ENCODE assay signal across 1 cellular context in genomic region chr14:76486251-76486743, GRCh38.
TF ChIP-seq lines count a peak whose summit lies in the region.

No MANE protein-coding gene starts in this region.

TF ChIP-seq in HEK293, 187 proteins besides CTCF, POLR2A, EP300 and RAD21 (continued from another document and continues in another):
- TF ChIP-seq ZNF768 (tag by site-specific recombination; IDR thresholded peaks at IDR 0.05) (no peak), PRDM2 (tag by site-specific recombination; IDR thresholded peaks at IDR 0.05; ENCODE audit: borderline replicate concordance) (no peak), ZBTB11 (tag by site-specific recombination; conservative IDR thresholded peaks at IDR 0.05; ENCODE audit: low read depth) (no peak), ZSCAN23 (tag by site-specific recombination; IDR thresholded peaks at IDR 0.05) (peak; percentile 99), MYNN (tag by site-specific recombination; IDR thresholded peaks at IDR 0.05; ENCODE audit: borderline replicate concordance) (0 out of 2 replicates have a peak, but pooled peaks have one; percentile 54), GLI4 (tag by site-specific recombination; IDR thresholded peaks at IDR 0.05) (peak; percentile 64; the same call in 1 of the 2 replicates), ZNF560 (tag by site-specific recombination; IDR thresholded peaks at IDR 0.05; ENCODE audit: borderline replicate concordance) (no peak), ZBTB7A (tag by site-specific recombination; IDR thresholded peaks at IDR 0.05; ENCODE audit: low read depth) (no peak), ZNF449 (tag by site-specific recombination; IDR thresholded peaks at IDR 0.05) (peak; percentile 64), OVOL3 (tag by site-specific recombination; IDR thresholded peaks at IDR 0.05) (peak; percentile 95), EGR2 (tag by site-specific recombination; IDR thresholded peaks at IDR 0.05; ENCODE audit: low read depth) (no peak), SALL2 (tag by site-specific recombination; IDR thresholded peaks at IDR 0.05; ENCODE audit: borderline replicate concordance) (no peak; the same call in 1 of the 2 replicates), ZBTB17 (tag by site-specific recombination; IDR thresholded peaks at IDR 0.05) (peak; percentile 91), ZNF37A (tag by site-specific recombination; IDR thresholded peaks at IDR 0.05) (no peak), GLIS1 (tag by site-specific recombination; IDR thresholded peaks at IDR 0.05) (peak; percentile 99), ZNF223 (tag by site-specific recombination; IDR thresholded peaks at IDR 0.05) (no peak), ZFP69B (tag by site-specific recombination; IDR thresholded peaks at IDR 0.05) (peak; percentile 92), ZNF24 (tag by site-specific recombination; IDR thresholded peaks at IDR 0.05) (peak; percentile 99), ZBTB20 (tag by site-specific recombination; IDR thresholded peaks at IDR 0.05) (no peak), ZBTB1 (tag by site-specific recombination; IDR thresholded peaks at IDR 0.05) (peak; percentile 94), ZNF19 (tag by site-specific recombination; IDR thresholded peaks at IDR 0.05; ENCODE audit: low read depth) (peak; percentile 83; the same call in 1 of the 2 replicates), ZNF580 (tag by site-specific recombination; IDR thresholded peaks at IDR 0.05) (peak; percentile 97), ZNF701 (tag by site-specific recombination; IDR thresholded peaks at IDR 0.05) (0 out of 2 replicates have a peak, but pooled peaks have one; percentile 53), ZBTB49 (tag by site-specific recombination; IDR thresholded peaks at IDR 0.05; ENCODE audit: low read depth) (peak; percentile 75; the same call in 1 of the 2 replicates), ZNF426 (tag by site-specific recombination; IDR thresholded peaks at IDR 0.05) (no peak), BCL6B (tag by site-specific recombination; IDR thresholded peaks at IDR 0.05) (peak; percentile 66), ZSCAN5A (tag by site-specific recombination; IDR thresholded peaks at IDR 0.05) (peak; percentile 77; the same call in 1 of the 2 replicates), ZNF155 (tag by site-specific recombination; IDR thresholded peaks at IDR 0.05) (no peak), ZNF221 (tag by site-specific recombination; IDR thresholded peaks at IDR 0.05; ENCODE audit: borderline replicate concordance) (no peak), ZNF302 (tag by site-specific recombination; IDR thresholded peaks at IDR 0.05; ENCODE audit: low read depth) (0 out of 2 replicates have a peak, but pooled peaks have one; percentile 59), ZNF23 (tag by site-specific recombination; IDR thresholded peaks at IDR 0.05; ENCODE audit: borderline replicate concordance) (no peak), HOXD13 (CRISPR knock-in tag; IDR thresholded peaks at IDR 0.05; ENCODE audit: borderline replicate concordance) (no peak), ZNF433 (tag by site-specific recombination; IDR thresholded peaks at IDR 0.05; ENCODE audit: low read depth) (no peak), ZFP3 (tag by site-specific recombination; IDR thresholded peaks at IDR 0.05; ENCODE audit: low read depth) (no peak), MEIS1 (CRISPR knock-in tag; IDR thresholded peaks at IDR 0.05; ENCODE audit: borderline replicate concordance) (0 out of 2 replicates have a peak, but pooled peaks have one; percentile 56), KLF7 (tag by site-specific recombination; IDR thresholded peaks at IDR 0.05; ENCODE audit: borderline replicate concordance) (peak; percentile 88; the same call in 1 of the 2 replicates), SETDB1 (IDR thresholded peaks at IDR 0.05; ENCODE audit: insufficient read length, low read length) (no peak), HIC1 (tag by site-specific recombination; IDR thresholded peaks at IDR 0.05) (peak; percentile 96), PBX3 (CRISPR knock-in tag; IDR thresholded peaks at IDR 0.05) (no peak), ZNF514 (tag by site-specific recombination; IDR thresholded peaks at IDR 0.05) (no peak), SP2 (tag by site-specific recombination; IDR thresholded peaks at IDR 0.05) (peak; percentile 50; the same call in 1 of the 2 replicates), ZFP41 (tag by site-specific recombination; IDR thresholded peaks at IDR 0.05; ENCODE audit: borderline replicate concordance) (no peak)
